Comparison of ENCODE assay signal across 8 cellular contexts in the genomic region with DNA sequence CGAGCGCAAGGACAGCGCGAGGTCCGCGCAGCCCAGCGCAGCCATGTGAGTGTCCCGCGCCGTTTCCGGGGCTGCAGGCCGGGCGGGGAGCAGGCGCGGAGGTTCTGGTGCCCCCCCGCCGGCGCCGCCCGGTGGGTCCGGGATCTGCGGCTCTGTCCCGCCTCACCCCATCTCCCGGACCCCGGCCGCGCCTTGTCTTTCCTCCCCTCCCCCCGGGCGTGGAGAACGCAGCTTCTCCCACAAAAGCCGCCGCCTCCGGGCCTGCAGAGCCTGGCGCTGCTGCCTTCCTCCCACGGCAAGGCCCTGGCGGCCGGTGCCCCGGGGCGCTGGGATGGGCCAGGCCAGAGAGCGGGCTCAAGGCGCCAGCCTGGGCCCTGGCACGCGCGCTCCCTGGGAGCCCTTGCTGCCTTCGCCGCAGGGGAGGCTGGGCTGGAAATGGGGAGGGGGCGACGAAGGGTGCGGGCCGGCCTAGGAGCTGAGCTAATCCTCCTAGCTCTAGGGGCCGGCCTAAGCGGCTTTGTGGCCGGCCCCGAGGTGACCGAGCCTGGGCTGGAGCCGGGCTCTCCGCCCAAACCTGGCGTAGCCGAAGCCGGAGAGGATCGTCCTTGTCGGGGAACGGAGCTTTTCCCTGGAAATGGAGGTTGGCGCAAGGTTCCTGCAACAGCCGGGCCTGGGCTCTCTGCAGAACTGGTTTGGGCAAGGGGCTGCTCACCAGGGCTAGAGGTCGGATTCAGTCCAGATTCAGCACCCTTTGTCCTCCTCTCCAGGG. TPM values are rescaled to one million over a fixed set of nuclear protein-coding genes. Genes with fewer than 3 reads are reported as not detected.
A peak's percentile ranks its signal among the peaks of the same experiment; 100 is the strongest.
DNase-seq lines count a peak whose midpoint lies in the region; ATAC-seq and TF ChIP-seq lines count a peak whose summit lies in the region.

No MANE protein-coding gene starts in this region.

- H3K27ac ChIP-seq in A673 (ENCODE audit: low read depth, low read length, poor library complexity, severe bottlenecking) (peak overlapping the region; percentile 74), PC-9 (no peak overlapping the region), breast epithelium (peak overlapping the region; percentile 75 to 91)

- H3K9me3 ChIP-seq in A673 (ENCODE audit: low read depth, low read length, poor library complexity, severe bottlenecking) (no peaks in the 10 kb centered on the region), PC-9 (ENCODE audit: insufficient read depth, low read depth) (no peaks in the 10 kb centered on the region), breast epithelium (no peaks in the 10 kb centered on the region)

- peaks cover 3% of the 10 kb centered on the region; the same call in 1 of the 2 replicates for H4K20me1 ChIP-seq in PC-9 (ENCODE audit: insufficient read depth)

- ATAC-seq in GM19023 (IDR thresholded peaks at IDR 0.05; ENCODE audit: unreplicated experiment) (peak; percentile 25), HG02981 (IDR thresholded peaks at IDR 0.05; ENCODE audit: unreplicated experiment) (no peak)
- ATAC-seq in stimulated activated naive CD8-positive, alpha-beta T cell treated with anti-CD3 and anti-CD28 coated beads, Interleukin-15, Interleukin-2, amounts not matched to agents 100 U/mL and 50 U/mL, for 24 hours: peak; percentile 34

- H3K4me2 ChIP-seq in PC-9: peak overlapping the region; percentile 92

- H3K27me3 ChIP-seq in A673 (replicated peaks; ENCODE audit: insufficient read depth, low read depth, low read length, poor library complexity) (no peaks in the 10 kb centered on the region), PC-9 (ENCODE audit: insufficient read depth, low read depth) (no peaks in the 10 kb centered on the region), breast epithelium (no peaks in the 10 kb centered on the region)

- H3K4me3 ChIP-seq in A673 (ENCODE audit: low read depth, low read length, poor library complexity, severe bottlenecking): peak overlapping the region; percentile 85
- peak overlapping the region; percentile 91 for H3K4me3 ChIP-seq in PC-9
- H3K4me3 ChIP-seq in breast epithelium: peak overlapping the region; percentile 81 to 90 (median 85)

- peak; percentile 48 for DNase-seq in A673 (ENCODE audit: low spot score)
- DNase-seq in PC-9: peak; percentile 48 to 50
- DNase-seq in breast epithelium (ENCODE audit: low spot score in 2 of 2): no peak
- DNase-seq in kidney tubule cell (ENCODE audit: low spot score): peak; percentile 60
- peak; percentile 50 for DNase-seq in stimulated activated naive CD8-positive, alpha-beta T cell treated with anti-CD3 and anti-CD28 coated beads, Interleukin-15, Interleukin-2, amounts not matched to agents 100 U/mL and 50 U/mL, for 24 hours
- DNase-seq in NCI-H1048 (lab: John Stamatoyannopoulos, UW): no peak

- H3K36me3 ChIP-seq in A673 (ENCODE audit: insufficient read depth, low read length, poor library complexity, severe bottlenecking) (no peaks in the 10 kb centered on the region), PC-9 (ENCODE audit: low read depth) (no peaks in the 10 kb centered on the region), breast epithelium (no peaks in the 10 kb centered on the region)

- POLR2A ChIA-PET in A673 (lab: Charles Lee; ENCODE audit: low non-redundant PET): no interaction called here
- POLR2A ChIA-PET in PC-9 (lab: Charles Lee; ENCODE audit: unreplicated experiment): interaction anchor here (0.5 kb wide), 1 partner anchor 14 kb away, joined by 3 read pairs; no protein-coding TSS in a partner anchor

- BruUV-seq in A673 (replicated peaks; lab: Mats Ljungman, UMichigan) (no TSS peak), PC-9 (replicated peaks; lab: Mats Ljungman, UMichigan) (no TSS peak)

- H3F3A ChIP-seq in PC-9 (ENCODE audit: insufficient read depth, low read depth): peaks cover 49% of the 10 kb centered on the region

- peaks cover 13% of the 10 kb centered on the region for H3K4me1 ChIP-seq in A673 (ENCODE audit: insufficient read depth, low read length, poor library complexity, severe bottlenecking)
- peaks cover 48% of the 10 kb centered on the region for H3K4me1 ChIP-seq in PC-9 (replicated peaks; ENCODE audit: insufficient read depth)
- peaks cover 0 to 8% of the 10 kb centered on the region in 2 donors for H3K4me1 ChIP-seq in breast epithelium

- peaks cover 35% of the 10 kb centered on the region for H3K79me2 ChIP-seq in PC-9 (ENCODE audit: low read depth)

- no peak for TF ChIP-seq CTCF in A673 (conservative IDR thresholded peaks at IDR 0.05; ENCODE audit: low read depth, low read length)
- TF ChIP-seq CTCF in PC-9 (conservative IDR thresholded peaks at IDR 0.05): no peak
- TF ChIP-seq CTCF in breast epithelium (IDR thresholded peaks at IDR 0.05): no peak

- peak overlapping the region; percentile 79 for H2AFZ ChIP-seq in PC-9

- no peak for TF ChIP-seq POLR2A in breast epithelium (IDR thresholded peaks at IDR 0.05)

- intact Hi-C loops in A673 (cut with micrococcal nuclease; ENCODE audit: unreplicated experiment): loop anchor here (10.0 kb wide), 1 partner anchor 516 kb away; no protein-coding TSS in a partner anchor
- intact Hi-C loops in PC-9 (cut with micrococcal nuclease; ENCODE audit: unreplicated experiment): no loop called here
- intact Hi-C loops in breast epithelium (cut with DNase I; ENCODE audit: low total_unique reads): no loop called here

- CTCF ChIA-PET in A673 (lab: Charles Lee) (interaction anchor here (0.6 to 1.2 kb wide), 4 partner anchors 8 to 556 kb away, joined by 3 to 6 read pairs (median 4); partner anchors contain the start of gene NFATC3), PC-9 (lab: Charles Lee) (interaction anchor here (0.6 kb wide), 1 partner anchor 16 kb away, joined by 3 read pairs; no protein-coding TSS in a partner anchor)

- no peaks in the 10 kb centered on the region for H3K9me2 ChIP-seq in PC-9 (ENCODE audit: insufficient read depth)

RNA-seq across cellular contexts. Expression of gene RIPOR1, which starts 0.4 kb away (rescaled TPM):
- total RNA-seq in A673 (2021) (22.9 and 29.0 TPM in 2 replicates), PC-9 (2021) (76.7 and 113 TPM in 2 replicates), breast epithelium (10 to 100 TPM; 32.0 to 50.5 (median 33.4) TPM)

RNA-seq across cellular contexts. Expression of gene CTCF, which starts 33.3 kb away (rescaled TPM):
- 68.6 and 74.7 TPM in 2 replicates for total RNA-seq in A673 (2021)
- 35.3 and 39.0 TPM in 2 replicates for total RNA-seq in PC-9 (2021)
- total RNA-seq in breast epithelium: 10 to 100 TPM; 27.8 to 51.7 (median 38.0) TPM

RNA-seq across cellular contexts. Expression of gene AGRP, which starts 45.7 kb away (rescaled TPM):
- total RNA-seq in A673 (2021) (not detected in 2 replicates), PC-9 (2021) (not detected in 2 replicates), breast epithelium (not detected)

RNA-seq across cellular contexts. Expression of gene ATP6V0D1, which starts 48.1 kb away (rescaled TPM):
- total RNA-seq in A673 (2021) (56.5 and 63.9 TPM in 2 replicates), PC-9 (2021) (51.5 and 61.0 TPM in 2 replicates), breast epithelium (100 to 1,000 TPM; 101 to 122 (median 104) TPM)

Comparison
In these comparisons a context has a peak if more than half of its experiments do, and no peak if none do; other contexts are left out.
1. DNase-seq: peak in A673 (single experiment), PC-9 (2 of 2), kidney tubule cell (single experiment) and stimulated activated naive CD8-positive, alpha-beta T cell treated with anti-CD3 and anti-CD28 coated beads, Interleukin-15, Interleukin-2, amounts not matched to agents 100 U/mL and 50 U/mL, for 24 hours (single experiment); none in breast epithelium (0 of 2) and NCI-H1048 (single experiment).
2. Peak in every context shown above with its lines, with median percentiles within 50 percentile points of each other: H3K4me3 ChIP-seq.